In the genomic region with DNA sequence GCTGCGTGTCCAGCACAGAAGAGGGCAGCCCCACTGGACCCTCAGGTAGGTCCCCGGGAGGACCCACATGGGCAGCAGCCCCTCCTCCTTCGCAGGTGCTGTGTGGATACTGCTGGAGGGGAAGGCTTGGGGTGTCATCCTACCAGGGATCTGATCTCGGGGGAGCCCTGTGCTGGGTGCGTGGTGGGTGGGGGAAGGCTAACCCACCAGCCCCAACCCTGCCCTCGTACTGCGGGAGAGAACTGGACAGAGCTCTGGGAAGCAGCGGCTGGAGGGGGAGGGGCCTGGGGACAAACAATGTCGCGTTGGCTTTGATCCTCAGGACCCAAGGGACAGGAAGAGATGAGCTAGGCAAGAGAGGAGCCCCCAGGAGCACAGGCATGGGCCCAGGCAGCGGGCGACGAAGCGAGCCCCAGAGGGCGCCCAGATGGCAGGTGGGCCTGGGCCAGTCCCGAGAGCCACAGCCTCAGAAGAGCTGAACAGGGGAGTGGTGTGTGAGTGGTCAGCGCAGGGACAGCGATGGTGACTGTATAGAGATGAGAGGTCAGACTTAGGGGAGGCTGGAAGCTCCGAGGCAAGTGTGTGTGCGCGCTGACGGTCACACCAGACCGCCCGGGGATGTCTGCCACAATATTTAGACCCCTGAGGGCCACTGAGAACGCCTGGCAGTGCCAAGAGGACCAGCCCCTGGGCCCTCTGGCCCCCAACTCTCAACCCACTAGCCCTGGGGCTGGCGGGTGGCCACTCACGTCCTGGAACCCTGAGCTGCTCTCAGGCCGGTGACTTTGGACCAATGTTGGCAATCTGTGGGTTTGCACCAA, we compare ENCODE assay signal across 1 cellular context.
TF ChIP-seq lines count a peak whose summit lies in the region.

No MANE protein-coding gene starts in this region.

TF ChIP-seq in HepG2, 621 proteins besides CTCF, POLR2A, EP300 and RAD21 (continued from another document and continues in another):
- TF ChIP-seq, protein P1, sequence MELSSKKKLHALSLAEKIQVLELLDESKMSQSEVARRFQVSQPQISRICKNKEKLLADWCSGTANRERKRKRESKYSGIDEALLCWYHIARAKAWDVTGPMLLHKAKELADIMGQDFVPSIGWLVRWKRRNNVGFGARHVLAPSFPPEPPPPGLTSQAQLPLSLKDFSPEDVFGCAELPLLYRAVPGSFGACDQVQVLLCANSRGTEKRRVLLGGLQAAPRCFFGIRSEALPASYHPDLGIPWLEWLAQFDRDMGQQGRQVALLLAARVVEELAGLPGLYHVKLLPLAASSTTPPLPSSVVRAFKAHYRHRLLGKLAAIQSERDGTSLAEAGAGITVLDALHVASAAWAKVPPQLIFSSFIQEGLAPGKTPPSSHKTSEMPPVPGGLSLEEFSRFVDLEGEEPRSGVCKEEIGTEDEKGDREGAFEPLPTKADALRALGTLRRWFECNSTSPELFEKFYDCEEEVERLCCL (CRISPR knock-in tag; IDR thresholded peaks at IDR 0.05; ENCODE audit: borderline replicate concordance), result no peak
- TF ChIP-seq ZNF556 (CRISPR knock-in tag; IDR thresholded peaks at IDR 0.05; ENCODE audit: borderline replicate concordance) (no peak), PAX8 (CRISPR knock-in tag; IDR thresholded peaks at IDR 0.05; ENCODE audit: borderline replicate concordance) (no peak), TCF7 (IDR thresholded peaks at IDR 0.05; ENCODE audit: low read depth) (peak; percentile 90), NR3C1 (CRISPR knock-in tag; IDR thresholded peaks at IDR 0.05) (no peak), ZNF205 (CRISPR knock-in tag; IDR thresholded peaks at IDR 0.05) (no peak), ZNF577 (CRISPR knock-in tag; IDR thresholded peaks at IDR 0.05; ENCODE audit: borderline replicate concordance, low read depth) (no peak), ZNF335 (CRISPR knock-in tag; IDR thresholded peaks at IDR 0.05) (peak; percentile 71), ZC3H4 (CRISPR knock-in tag; IDR thresholded peaks at IDR 0.05; ENCODE audit: borderline replicate concordance) (peak; percentile 90), ZNF138 (CRISPR knock-in tag; IDR thresholded peaks at IDR 0.05; ENCODE audit: low read depth) (no peak), HMG20A (CRISPR knock-in tag; IDR thresholded peaks at IDR 0.05; ENCODE audit: borderline replicate concordance) (no peak), ZNF552 (CRISPR knock-in tag; IDR thresholded peaks at IDR 0.05; ENCODE audit: borderline replicate concordance) (no peak), ZNF75D (CRISPR knock-in tag; IDR thresholded peaks at IDR 0.05; ENCODE audit: borderline replicate concordance) (no peak), RBM39 (IDR thresholded peaks at IDR 0.05; ENCODE audit: low read depth, low read length, poor library complexity, severe bottlenecking) (peak; percentile 59), ZNF501 (CRISPR knock-in tag; IDR thresholded peaks at IDR 0.05) (no peak), FOXP1 (IDR thresholded peaks at IDR 0.05) (no peak), FOXP1 (CRISPR knock-in tag; IDR thresholded peaks at IDR 0.05) (no peak), NFKBIZ (CRISPR knock-in tag; IDR thresholded peaks at IDR 0.05) (no peak), ETV6 (CRISPR knock-in tag; conservative IDR thresholded peaks at IDR 0.05) (no peak), THYN1 (CRISPR knock-in tag; IDR thresholded peaks at IDR 0.05; ENCODE audit: borderline replicate concordance, low read depth) (no peak), ZNF263 (CRISPR knock-in tag; IDR thresholded peaks at IDR 0.05) (peak; percentile 87), MIER3 (CRISPR knock-in tag; IDR thresholded peaks at IDR 0.05; ENCODE audit: borderline replicate concordance) (no peak; the same call in 1 of the 2 replicates)
- TF ChIP-seq, protein P2, sequence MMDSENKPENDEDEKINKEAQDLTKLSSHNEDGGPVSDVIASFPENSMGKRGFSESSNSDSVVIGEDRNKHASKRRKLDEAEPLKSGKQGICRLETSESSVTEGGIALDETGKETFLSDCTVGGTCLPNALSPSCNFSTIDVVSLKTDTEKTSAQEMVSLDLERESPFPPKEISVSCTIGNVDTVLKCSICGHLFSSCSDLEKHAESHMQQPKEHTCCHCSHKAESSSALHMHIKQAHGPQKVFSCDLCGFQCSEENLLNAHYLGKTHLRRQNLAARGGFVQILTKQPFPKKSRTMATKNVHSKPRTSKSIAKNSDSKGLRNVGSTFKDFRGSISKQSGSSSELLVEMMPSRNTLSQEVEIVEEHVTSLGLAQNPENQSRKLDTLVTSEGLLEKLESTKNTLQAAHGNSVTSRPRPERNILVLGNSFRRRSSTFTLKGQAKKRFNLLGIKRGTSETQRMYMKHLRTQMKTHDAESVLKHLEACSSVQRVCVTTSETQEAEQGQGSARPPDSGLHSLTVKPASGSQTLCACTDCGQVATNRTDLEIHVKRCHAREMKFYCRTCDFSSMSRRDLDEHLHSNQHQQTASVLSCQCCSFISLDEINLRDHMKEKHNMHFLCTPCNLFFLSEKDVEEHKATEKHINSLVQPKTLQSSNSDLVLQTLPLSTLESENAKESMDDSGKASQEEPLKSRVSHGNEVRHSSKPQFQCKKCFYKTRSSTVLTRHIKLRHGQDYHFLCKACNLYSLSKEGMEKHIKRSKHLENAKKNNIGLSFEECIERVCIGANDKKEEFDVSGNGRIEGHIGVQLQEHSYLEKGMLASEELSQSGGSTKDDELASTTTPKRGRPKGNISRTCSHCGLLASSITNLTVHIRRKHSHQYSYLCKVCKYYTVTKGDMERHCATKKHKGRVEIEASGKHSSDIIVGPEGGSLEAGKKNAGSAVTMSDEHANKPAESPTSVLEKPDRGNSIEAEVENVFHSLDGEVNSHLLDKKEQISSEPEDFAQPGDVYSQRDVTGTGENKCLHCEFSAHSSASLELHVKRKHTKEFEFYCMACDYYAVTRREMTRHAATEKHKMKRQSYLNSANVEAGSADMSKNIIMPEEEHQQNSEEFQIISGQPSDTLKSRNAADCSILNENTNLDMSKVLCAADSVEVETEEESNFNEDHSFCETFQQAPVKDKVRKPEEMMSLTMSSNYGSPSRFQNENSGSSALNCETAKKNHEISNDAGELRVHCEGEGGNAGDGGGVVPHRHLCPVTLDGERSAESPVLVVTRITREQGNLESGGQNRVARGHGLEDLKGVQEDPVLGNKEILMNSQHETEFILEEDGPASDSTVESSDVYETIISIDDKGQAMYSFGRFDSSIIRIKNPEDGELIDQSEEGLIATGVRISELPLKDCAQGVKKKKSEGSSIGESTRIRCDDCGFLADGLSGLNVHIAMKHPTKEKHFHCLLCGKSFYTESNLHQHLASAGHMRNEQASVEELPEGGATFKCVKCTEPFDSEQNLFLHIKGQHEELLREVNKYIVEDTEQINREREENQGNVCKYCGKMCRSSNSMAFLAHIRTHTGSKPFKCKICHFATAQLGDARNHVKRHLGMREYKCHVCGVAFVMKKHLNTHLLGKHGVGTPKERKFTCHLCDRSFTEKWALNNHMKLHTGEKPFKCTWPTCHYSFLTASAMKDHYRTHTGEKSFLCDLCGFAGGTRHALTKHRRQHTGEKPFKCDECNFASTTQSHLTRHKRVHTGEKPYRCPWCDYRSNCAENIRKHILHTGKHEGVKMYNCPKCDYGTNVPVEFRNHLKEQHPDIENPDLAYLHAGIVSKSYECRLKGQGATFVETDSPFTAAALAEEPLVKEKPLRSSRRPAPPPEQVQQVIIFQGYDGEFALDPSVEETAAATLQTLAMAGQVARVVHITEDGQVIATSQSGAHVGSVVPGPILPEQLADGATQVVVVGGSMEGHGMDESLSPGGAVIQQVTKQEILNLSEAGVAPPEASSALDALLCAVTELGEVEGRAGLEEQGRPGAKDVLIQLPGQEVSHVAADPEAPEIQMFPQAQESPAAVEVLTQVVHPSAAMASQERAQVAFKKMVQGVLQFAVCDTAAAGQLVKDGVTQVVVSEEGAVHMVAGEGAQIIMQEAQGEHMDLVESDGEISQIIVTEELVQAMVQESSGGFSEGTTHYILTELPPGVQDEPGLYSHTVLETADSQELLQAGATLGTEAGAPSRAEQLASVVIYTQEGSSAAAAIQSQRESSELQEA (CRISPR knock-in tag; IDR thresholded peaks at IDR 0.05; ENCODE audit: not compliant biosample characterization), result no peak
- TF ChIP-seq, protein P3, sequence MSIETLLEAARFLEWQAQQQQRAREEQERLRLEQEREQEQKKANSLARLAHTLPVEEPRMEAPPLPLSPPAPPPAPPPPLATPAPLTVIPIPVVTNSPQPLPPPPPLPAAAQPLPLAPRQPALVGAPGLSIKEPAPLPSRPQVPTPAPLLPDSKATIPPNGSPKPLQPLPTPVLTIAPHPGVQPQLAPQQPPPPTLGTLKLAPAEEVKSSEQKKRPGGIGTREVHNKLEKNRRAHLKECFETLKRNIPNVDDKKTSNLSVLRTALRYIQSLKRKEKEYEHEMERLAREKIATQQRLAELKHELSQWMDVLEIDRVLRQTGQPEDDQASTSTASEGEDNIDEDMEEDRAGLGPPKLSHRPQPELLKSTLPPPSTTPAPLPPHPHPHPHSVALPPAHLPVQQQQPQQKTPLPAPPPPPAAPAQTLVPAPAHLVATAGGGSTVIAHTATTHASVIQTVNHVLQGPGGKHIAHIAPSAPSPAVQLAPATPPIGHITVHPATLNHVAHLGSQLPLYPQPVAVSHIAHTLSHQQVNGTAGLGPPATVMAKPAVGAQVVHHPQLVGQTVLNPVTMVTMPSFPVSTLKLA (IDR thresholded peaks at IDR 0.05), result no peak
- TF ChIP-seq, protein P4, sequence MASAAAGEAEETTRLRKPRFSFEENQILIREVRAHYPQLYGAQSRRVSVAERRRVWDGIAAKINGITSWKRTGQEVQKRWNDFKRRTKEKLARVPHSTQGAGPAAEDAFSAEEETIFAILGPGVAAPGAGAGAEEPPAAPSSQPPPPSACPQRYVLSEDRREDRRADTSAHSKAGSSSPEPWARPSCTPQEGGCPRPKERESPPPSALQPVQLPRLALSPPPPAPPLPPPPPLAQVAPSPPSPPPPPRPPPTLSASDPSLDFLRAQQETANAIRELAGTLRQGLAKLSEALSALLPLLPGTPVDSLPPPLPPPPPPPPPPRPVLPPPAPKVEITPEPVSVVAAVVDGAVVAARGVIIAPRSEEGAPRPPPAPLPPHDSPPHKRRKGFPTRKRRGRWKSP (CRISPR knock-in tag; IDR thresholded peaks at IDR 0.05), result peak; percentile 74; the same call in 1 of the 2 replicates
- TF ChIP-seq, protein P5, sequence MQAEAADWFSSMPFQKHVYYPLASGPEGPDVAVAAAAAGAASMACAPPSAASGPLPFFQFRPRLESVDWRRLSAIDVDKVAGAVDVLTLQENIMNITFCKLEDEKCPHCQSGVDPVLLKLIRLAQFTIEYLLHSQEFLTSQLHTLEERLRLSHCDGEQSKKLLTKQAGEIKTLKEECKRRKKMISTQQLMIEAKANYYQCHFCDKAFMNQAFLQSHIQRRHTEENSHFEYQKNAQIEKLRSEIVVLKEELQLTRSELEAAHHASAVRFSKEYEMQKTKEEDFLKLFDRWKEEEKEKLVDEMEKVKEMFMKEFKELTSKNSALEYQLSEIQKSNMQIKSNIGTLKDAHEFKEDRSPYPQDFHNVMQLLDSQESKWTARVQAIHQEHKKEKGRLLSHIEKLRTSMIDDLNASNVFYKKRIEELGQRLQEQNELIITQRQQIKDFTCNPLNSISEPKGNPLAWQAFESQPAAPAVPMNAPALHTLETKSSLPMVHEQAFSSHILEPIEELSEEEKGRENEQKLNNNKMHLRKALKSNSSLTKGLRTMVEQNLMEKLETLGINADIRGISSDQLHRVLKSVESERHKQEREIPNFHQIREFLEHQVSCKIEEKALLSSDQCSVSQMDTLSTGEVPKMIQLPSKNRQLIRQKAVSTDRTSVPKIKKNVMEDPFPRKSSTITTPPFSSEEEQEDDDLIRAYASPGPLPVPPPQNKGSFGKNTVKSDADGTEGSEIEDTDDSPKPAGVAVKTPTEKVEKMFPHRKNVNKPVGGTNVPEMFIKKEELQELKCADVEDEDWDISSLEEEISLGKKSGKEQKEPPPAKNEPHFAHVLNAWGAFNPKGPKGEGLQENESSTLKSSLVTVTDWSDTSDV (CRISPR knock-in tag; IDR thresholded peaks at IDR 0.05), result no peak
- TF ChIP-seq, protein P6, sequence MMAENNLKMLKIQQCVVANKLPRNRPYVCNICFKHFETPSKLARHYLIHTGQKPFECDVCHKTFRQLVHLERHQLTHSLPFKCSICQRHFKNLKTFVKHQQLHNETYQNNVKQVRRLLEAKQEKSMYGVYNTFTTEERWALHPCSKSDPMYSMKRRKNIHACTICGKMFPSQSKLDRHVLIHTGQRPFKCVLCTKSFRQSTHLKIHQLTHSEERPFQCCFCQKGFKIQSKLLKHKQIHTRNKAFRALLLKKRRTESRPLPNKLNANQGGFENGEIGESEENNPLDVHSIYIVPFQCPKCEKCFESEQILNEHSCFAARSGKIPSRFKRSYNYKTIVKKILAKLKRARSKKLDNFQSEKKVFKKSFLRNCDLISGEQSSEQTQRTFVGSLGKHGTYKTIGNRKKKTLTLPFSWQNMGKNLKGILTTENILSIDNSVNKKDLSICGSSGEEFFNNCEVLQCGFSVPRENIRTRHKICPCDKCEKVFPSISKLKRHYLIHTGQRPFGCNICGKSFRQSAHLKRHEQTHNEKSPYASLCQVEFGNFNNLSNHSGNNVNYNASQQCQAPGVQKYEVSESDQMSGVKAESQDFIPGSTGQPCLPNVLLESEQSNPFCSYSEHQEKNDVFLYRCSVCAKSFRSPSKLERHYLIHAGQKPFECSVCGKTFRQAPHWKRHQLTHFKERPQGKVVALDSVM (CRISPR knock-in tag; IDR thresholded peaks at IDR 0.05), result no peak
- TF ChIP-seq, protein P7, sequence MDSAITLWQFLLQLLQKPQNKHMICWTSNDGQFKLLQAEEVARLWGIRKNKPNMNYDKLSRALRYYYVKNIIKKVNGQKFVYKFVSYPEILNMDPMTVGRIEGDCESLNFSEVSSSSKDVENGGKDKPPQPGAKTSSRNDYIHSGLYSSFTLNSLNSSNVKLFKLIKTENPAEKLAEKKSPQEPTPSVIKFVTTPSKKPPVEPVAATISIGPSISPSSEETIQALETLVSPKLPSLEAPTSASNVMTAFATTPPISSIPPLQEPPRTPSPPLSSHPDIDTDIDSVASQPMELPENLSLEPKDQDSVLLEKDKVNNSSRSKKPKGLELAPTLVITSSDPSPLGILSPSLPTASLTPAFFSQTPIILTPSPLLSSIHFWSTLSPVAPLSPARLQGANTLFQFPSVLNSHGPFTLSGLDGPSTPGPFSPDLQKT (CRISPR knock-in tag; IDR thresholded peaks at IDR 0.05; ENCODE audit: borderline replicate concordance), result no peak
- TF ChIP-seq, protein P8, sequence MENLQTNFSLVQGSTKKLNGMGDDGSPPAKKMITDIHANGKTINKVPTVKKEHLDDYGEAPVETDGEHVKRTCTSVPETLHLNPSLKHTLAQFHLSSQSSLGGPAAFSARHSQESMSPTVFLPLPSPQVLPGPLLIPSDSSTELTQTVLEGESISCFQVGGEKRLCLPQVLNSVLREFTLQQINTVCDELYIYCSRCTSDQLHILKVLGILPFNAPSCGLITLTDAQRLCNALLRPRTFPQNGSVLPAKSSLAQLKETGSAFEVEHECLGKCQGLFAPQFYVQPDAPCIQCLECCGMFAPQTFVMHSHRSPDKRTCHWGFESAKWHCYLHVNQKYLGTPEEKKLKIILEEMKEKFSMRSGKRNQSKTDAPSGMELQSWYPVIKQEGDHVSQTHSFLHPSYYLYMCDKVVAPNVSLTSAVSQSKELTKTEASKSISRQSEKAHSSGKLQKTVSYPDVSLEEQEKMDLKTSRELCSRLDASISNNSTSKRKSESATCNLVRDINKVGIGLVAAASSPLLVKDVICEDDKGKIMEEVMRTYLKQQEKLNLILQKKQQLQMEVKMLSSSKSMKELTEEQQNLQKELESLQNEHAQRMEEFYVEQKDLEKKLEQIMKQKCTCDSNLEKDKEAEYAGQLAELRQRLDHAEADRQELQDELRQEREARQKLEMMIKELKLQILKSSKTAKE (CRISPR knock-in tag; IDR thresholded peaks at IDR 0.05; ENCODE audit: borderline replicate concordance), result peak; percentile 56; the same call in 1 of the 2 replicates
